ENCODE assay signal across 18 cellular contexts in the genomic region with DNA sequence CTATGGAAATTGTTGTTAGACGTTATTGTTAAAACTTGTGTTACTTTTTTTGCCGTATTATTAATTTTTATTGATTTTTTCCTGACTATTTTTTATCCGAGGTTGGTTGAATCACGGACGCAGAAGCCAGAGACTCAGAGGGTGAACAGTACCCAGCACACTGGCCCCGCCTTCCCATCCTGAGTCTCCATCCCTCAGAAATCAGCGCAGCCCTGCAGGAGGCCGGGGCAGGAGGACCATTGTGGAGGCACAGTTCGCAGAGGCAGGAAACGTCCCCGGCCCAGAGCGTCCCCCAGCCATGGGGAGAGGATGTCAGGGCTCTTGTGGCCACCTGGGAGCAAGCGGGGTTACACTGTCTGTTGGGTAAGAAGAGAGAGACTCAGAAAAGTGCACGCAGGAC.
"Had no signal": no experiment of that assay in that cellular context is flagged by ENCODE, and none has a peak within 500 bp of the region (broad histone marks: within the 10 kb centered on the region; RNA-seq: fewer than 3 reads in every experiment).

No MANE protein-coding gene starts in this region.

- H3K36me3 ChIP-seq: colonic mucosa, esophagus muscularis mucosa, gastroesophageal sphincter, heart left ventricle, left lung, lower lobe of right lung had no signal

- H3K79me2 ChIP-seq: hepatocyte had no signal

- H3K36me3 Mint-ChIP-seq: immature natural killer cell had no signal

- H3K4me1 ChIP-seq: colonic mucosa, esophagus muscularis mucosa, foreskin keratinocyte, gastroesophageal sphincter, heart left ventricle, left lung, lower lobe of right lung had no signal

- H3K27me3 Mint-ChIP-seq: dendritic cell treated with granulocyte-macrophage colony-stimulating factor and Interleukin-4, amounts not matched to agents 40 ng/mL and 50 ng/mL, for 4 days had no signal

- H3K9me3 ChIP-seq: colonic mucosa, esophagus muscularis mucosa, gastroesophageal sphincter, left lung, lower lobe of right lung had no signal

- H3K4me1 Mint-ChIP-seq: immature natural killer cell had no signal

- H2AFZ ChIP-seq: hepatocyte had no signal

- DNase-seq: colonic mucosa; cortex of kidney; effector CD8-positive, alpha-beta T cell; effector memory CD8-positive, alpha-beta T cell; foreskin keratinocyte; heart left ventricle; hypothalamus; immature natural killer cell; left cardiac atrium; left ventricle myocardium superior; lower lobe of right lung; mesenchymal stem cell; midbrain had no signal

- H3K27me3 ChIP-seq: colonic mucosa, foreskin keratinocyte, hepatocyte had no signal

- H3K9me3 Mint-ChIP-seq: dendritic cell treated with granulocyte-macrophage colony-stimulating factor and Interleukin-4, amounts not matched to agents 40 ng/mL and 50 ng/mL, for 4 days had no signal

- H3K4me3 ChIP-seq: colonic mucosa, esophagus muscularis mucosa, gastroesophageal sphincter, heart left ventricle, hepatocyte, left lung, lower lobe of right lung had no signal

- H3K27ac ChIP-seq: colonic mucosa, esophagus muscularis mucosa, foreskin keratinocyte, gastroesophageal sphincter, heart left ventricle, hepatocyte, left lung, lower lobe of right lung had no signal

- H3K27ac Mint-ChIP-seq: dendritic cell treated with granulocyte-macrophage colony-stimulating factor and Interleukin-4, amounts not matched to agents 40 ng/mL and 50 ng/mL, for 4 days; effector memory CD8-positive, alpha-beta T cell; immature natural killer cell had no signal

- H3K4me3 Mint-ChIP-seq: dendritic cell treated with granulocyte-macrophage colony-stimulating factor and Interleukin-4, amounts not matched to agents 40 ng/mL and 50 ng/mL, for 4 days; effector memory CD8-positive, alpha-beta T cell; immature natural killer cell had no signal

- H3K4me2 ChIP-seq: hepatocyte had no signal
